22 cellular contexts compared by ENCODE assay signal in genomic region chr2:5401258-5401657, GRCh38.
DNase-seq lines count a peak whose midpoint lies in the region; ATAC-seq, FAIRE-seq and TF ChIP-seq lines count a peak whose summit lies in the region.
"Had no signal": no experiment of that assay in that cellular context is flagged by ENCODE, and none has a peak within 500 bp of the region (broad histone marks: within the 10 kb centered on the region; RNA-seq: fewer than 3 reads in every experiment).

No MANE protein-coding gene starts in this region.

- ATAC-seq in aorta (ENCODE audit: low FRiP score) (peak; percentile 36), GM19035 (IDR thresholded peaks at IDR 0.05; ENCODE audit: unreplicated experiment) (no peak)
- ATAC-seq: A549 had no signal

- DNase-seq in astrocyte of the hippocampus (ENCODE audit: low read depth, low spot score) (peak; percentile 51), H1 (ENCODE audit: low read depth in 1 of 2, low spot score in 2 of 2) (no peak), neuronal stem cell (ENCODE audit: low spot score) (no peak), aorta (no peak), DMS53 (lab: John Stamatoyannopoulos, UW) (no peak), spleen (no peak)
- DNase-seq: 8988T; ACHN; AML-193; BE2C; Calu3; CD4-positive, alpha-beta T cell; CD8-positive, alpha-beta memory T cell; DND-41; GOT3; H7; HCEC 1CT had no signal

- no peak overlapping the region for H3K14ac ChIP-seq in H1 (ENCODE audit: insufficient read length)
- H3K14ac ChIP-seq in neuronal stem cell (ENCODE audit: low read length) = no peak overlapping the region

- no peaks in the 10 kb centered on the region for H3K79me2 ChIP-seq in H1 (ENCODE audit: control insufficient read depth in 1 of 2, insufficient read depth in 2 of 2, low read length in 2 of 2)

- no peak overlapping the region for H2BK20ac ChIP-seq in H1 (ENCODE audit: low read length)

- H2AFZ ChIP-seq in H1 (ENCODE audit: low read length) (no peak overlapping the region; the same call in 1 of the 2 replicates), neuronal stem cell (ENCODE audit: low read length) (no peak overlapping the region)

- no peak for TF ChIP-seq RAD21 in H1 (IDR thresholded peaks at IDR 0.05 in 1 of 2, conservative IDR thresholded peaks at IDR 0.05 in 1 of 2; ENCODE audit: low read depth in 2 of 2, low read length in 2 of 2)

- H4K91ac ChIP-seq in H1 (replicated peaks; ENCODE audit: insufficient read length, low read length) (no peak overlapping the region), neuronal stem cell (ENCODE audit: low read depth, low read length, poor library complexity) (no peak overlapping the region)

- H3K36me3 ChIP-seq in H1 (ENCODE audit: control insufficient read depth in 2 of 4, insufficient read depth in 4 of 4, low read length in 3 of 4) (no peaks in the 10 kb centered on the region), neuronal stem cell (replicated peaks in 1 of 2; ENCODE audit: control insufficient read depth in 2 of 2, insufficient read depth in 2 of 2, low read length in 2 of 2) (no peaks in the 10 kb centered on the region), aorta (ENCODE audit: control insufficient read depth in 1 of 2, insufficient read depth in 2 of 2, low read length in 1 of 2) (no peaks in the 10 kb centered on the region), spleen (no peaks in the 10 kb centered on the region)
- H3K36me3 ChIP-seq: BE2C; BLaER1 treated with 17β-estradiol and CSF1 and Interleukin-3, amounts not matched to agents 10 nM and 100 nM had no signal

- H2BK5ac ChIP-seq in H1 (ENCODE audit: low read depth, low read length) (no peak overlapping the region), neuronal stem cell (ENCODE audit: low read length) (peak overlapping the region; percentile 33)

- H2BK120ac ChIP-seq in H1 (replicated peaks; ENCODE audit: low read depth, low read length) = no peak overlapping the region
- no peak overlapping the region for H2BK120ac ChIP-seq in neuronal stem cell (ENCODE audit: low read depth, low read length)

- H2AK5ac ChIP-seq in H1 (ENCODE audit: low read depth, low read length) (no peak overlapping the region), neuronal stem cell (ENCODE audit: low read depth, low read length) (no peak overlapping the region)

- H3K4ac ChIP-seq in H1 (replicated peaks; ENCODE audit: insufficient read length, low read depth, low read length) = no peak overlapping the region
- no peak overlapping the region for H3K4ac ChIP-seq in neuronal stem cell (ENCODE audit: low read length)

- no peaks in the 10 kb centered on the region for H3K27me3 ChIP-seq in H1 (replicated peaks in 1 of 4; ENCODE audit: control insufficient read depth in 3 of 4, extremely low read depth in 1 of 4, insufficient read depth in 3 of 4, low read length in 3 of 4)
- H3K27me3 ChIP-seq in neuronal stem cell (ENCODE audit: control insufficient read depth in 3 of 3, insufficient read depth in 3 of 3, low read depth in 1 of 3, low read length in 3 of 3) = no peaks in the 10 kb centered on the region
- H3K27me3 ChIP-seq in aorta (ENCODE audit: control insufficient read depth in 1 of 2, insufficient read depth in 2 of 2, low read length in 1 of 2) = no peaks in the 10 kb centered on the region
- peaks cover 0 to 5% (median 0%) of the 10 kb centered on the region in 7 donors for H3K27me3 ChIP-seq in spleen (replicated peaks in 1 of 7)
- H3K27me3 ChIP-seq: BE2C; BLaER1 treated with 17β-estradiol and CSF1 and Interleukin-3, amounts not matched to agents 10 nM and 100 nM had no signal

- H4K20me1 ChIP-seq in H1 (replicated peaks in 1 of 2; ENCODE audit: control insufficient read depth in 1 of 2, insufficient read depth in 2 of 2, low read length in 2 of 2) = no peaks in the 10 kb centered on the region
- H4K20me1 ChIP-seq: BLaER1 treated with 17β-estradiol and CSF1 and Interleukin-3, amounts not matched to agents 10 nM and 100 nM had no signal

- TF ChIP-seq CTCF in H1 (IDR thresholded peaks at IDR 0.05; ENCODE audit: control extremely low read depth in 1 of 3, insufficient read depth in 1 of 3, low read depth in 1 of 3, low read length in 3 of 3) (no peak), spleen (IDR thresholded peaks at IDR 0.05 in 8 of 11, conservative IDR thresholded peaks at IDR 0.05 in 3 of 11) (no peak)

- H2BK15ac ChIP-seq in H1 (ENCODE audit: low read length) (no peak overlapping the region), neuronal stem cell (ENCODE audit: low read length) (peak overlapping the region; percentile 8)

- TF ChIP-seq POLR2A in H1 (IDR thresholded peaks at IDR 0.05; ENCODE audit: control extremely low read depth in 1 of 2, low read depth in 2 of 2, low read length in 2 of 2) (no peak), spleen (IDR thresholded peaks at IDR 0.05) (no peak)

- intact Hi-C loops in aorta (cut with DNase I) = no loop called here
- intact Hi-C loops in spleen (cut with DNase I; ENCODE audit: low total_unique reads) = no loop called here

- FAIRE-seq in H1 (lab: Jason Lieb, UNC) = no peak
- FAIRE-seq: A549, G401.6, GM12892 had no signal

- H3K23me2 ChIP-seq in H1 (ENCODE audit: low read depth, low read length) = no peaks in the 10 kb centered on the region

- no peak overlapping the region for H3K18ac ChIP-seq in H1 (ENCODE audit: extremely low read depth, low read length)
- peak overlapping the region; percentile 44 for H3K18ac ChIP-seq in neuronal stem cell (ENCODE audit: low read length)

- no peaks in the 10 kb centered on the region for H3K9me3 ChIP-seq in H1 (ENCODE audit: insufficient read depth in 2 of 2, low read depth in 1 of 2, low read length in 1 of 2)
- H3K9me3 ChIP-seq in neuronal stem cell (replicated peaks in 1 of 2; ENCODE audit: control insufficient read depth in 2 of 2, insufficient read depth in 1 of 2, low read depth in 1 of 2, low read length in 2 of 2) = peaks cover 2 to 3% of the 10 kb centered on the region in 2 donors
- no peaks in the 10 kb centered on the region for H3K9me3 ChIP-seq in aorta (ENCODE audit: control insufficient read depth, low read length)
- H3K9me3 ChIP-seq in spleen = peaks cover 0 to 7% (median 0%) of the 10 kb centered on the region in 8 donors
- H3K9me3 ChIP-seq: BE2C had no signal

- no peak for TF ChIP-seq EP300 in H1 (IDR thresholded peaks at IDR 0.05; ENCODE audit: borderline replicate concordance in 1 of 2, low read depth in 2 of 2, low read length in 2 of 2)

- H3K4me3 ChIP-seq in H1 (ENCODE audit: extremely low read depth in 1 of 4, insufficient read depth in 2 of 4, low read depth in 3 of 4, low read length in 4 of 4) (no peak overlapping the region), neuronal stem cell (ENCODE audit: low read length in 2 of 2) (no peak overlapping the region), aorta (ENCODE audit: low read length in 2 of 2) (no peak overlapping the region), spleen (no peak overlapping the region)
- H3K4me3 ChIP-seq: A549; BLaER1 treated with 17β-estradiol and CSF1 and Interleukin-3, amounts not matched to agents 10 nM and 100 nM had no signal

- H3K79me1 ChIP-seq in H1 (ENCODE audit: low read depth, low read length) (no peaks in the 10 kb centered on the region), neuronal stem cell (ENCODE audit: low read depth, low read length) (no peaks in the 10 kb centered on the region)

- no peak overlapping the region for H2BK12ac ChIP-seq in H1 (ENCODE audit: low read depth, low read length)
- H2BK12ac ChIP-seq in neuronal stem cell (ENCODE audit: low read length) = peak overlapping the region; percentile 93

- no peak overlapping the region for H3K56ac ChIP-seq in H1 (replicated peaks; ENCODE audit: insufficient read length, low read depth, low read length)

- H3K4me2 ChIP-seq in H1 (ENCODE audit: insufficient read depth in 1 of 2, low read depth in 2 of 2, low read length in 2 of 2) (no peak overlapping the region), neuronal stem cell (ENCODE audit: insufficient read depth, low read length, poor library complexity, severe bottlenecking) (no peak overlapping the region)
- H3K4me2 ChIP-seq: A549; BLaER1 treated with 17β-estradiol and CSF1 and Interleukin-3, amounts not matched to agents 10 nM and 100 nM had no signal

- peak overlapping the region; percentile 59; the same call in 1 of the 2 replicates for H4K8ac ChIP-seq in H1 (ENCODE audit: extremely low read depth, insufficient read depth, low read length)
- no peak overlapping the region for H4K8ac ChIP-seq in neuronal stem cell (ENCODE audit: low read depth, low read length)

- H3K27ac ChIP-seq in H1 (ENCODE audit: low read depth, low read length) (no peak overlapping the region), neuronal stem cell (replicated peaks; ENCODE audit: low read length) (no peak overlapping the region), aorta (ENCODE audit: low read depth in 1 of 2, low read length in 2 of 2) (no peak overlapping the region), spleen (no peak overlapping the region)
- H3K27ac ChIP-seq: A549; BLaER1 treated with 17β-estradiol and CSF1 and Interleukin-3, amounts not matched to agents 10 nM and 100 nM had no signal

- H3K23ac ChIP-seq in H1 (ENCODE audit: insufficient read length) (no peak overlapping the region), neuronal stem cell (ENCODE audit: low read depth, low read length, poor library complexity) (no peak overlapping the region)

- 93% methylated on average over 7 of the region's 7 CpGs; no CpG with 5 or more reads in 1 of the 2 experiments for WGBS in H1 (ENCODE audit: extremely low coverage in 1 of 2, insufficient coverage in 1 of 2, insufficient read length in 1 of 2, insufficient replicate concordance in 2 of 2, low coverage in 1 of 2, low lambda C conversion rate in 2 of 2, missing lambda C conversion rate in 1 of 2), 2 experiments
- no CpG with 5 or more reads among the region's 7 CpGs for WGBS in neuronal stem cell (ENCODE audit: extremely low coverage in 2 of 2, insufficient read length in 2 of 2, insufficient replicate concordance in 1 of 2), 2 donors
- WGBS in aorta, 2 donors = 56 to 60% methylated on average over 7 of the region's 7 CpGs
- 77 to 92% (median 84%) methylated on average over 7 of the region's 7 CpGs for WGBS in spleen, 5 donors

- no peak overlapping the region for H4K5ac ChIP-seq in H1 (ENCODE audit: insufficient read length, low read depth, low read length)

- CTCF ChIA-PET in H1 (lab: Charles Lee; ENCODE audit: partially characterized antibody) = interaction anchor here (0.7 to 1.2 kb wide), 2 partner anchors 9 to 10 kb away, joined by 3 read pairs; no protein-coding TSS in a partner anchor

- POLR2A ChIA-PET in H1 (lab: Charles Lee; ENCODE audit: partially characterized antibody) = no interaction called here

- H3K9ac ChIP-seq in H1 (replicated peaks in 1 of 4; ENCODE audit: extremely low read depth in 1 of 4, low read depth in 3 of 4, low read length in 3 of 4) = no peak overlapping the region
- H3K9ac ChIP-seq in neuronal stem cell (ENCODE audit: low read depth, low read length, poor library complexity) = no peak overlapping the region
- H3K9ac ChIP-seq: BLaER1 treated with 17β-estradiol and CSF1 and Interleukin-3, amounts not matched to agents 10 nM and 100 nM had no signal

- H3K4me1 ChIP-seq in H1 (replicated peaks in 1 of 4; ENCODE audit: control insufficient read depth in 3 of 4, insufficient read depth in 4 of 4, low read length in 3 of 4) = no peaks in the 10 kb centered on the region
- H3K4me1 ChIP-seq in neuronal stem cell (ENCODE audit: control insufficient read depth in 2 of 2, insufficient read depth in 1 of 2, low read depth in 1 of 2, low read length in 2 of 2) = no peaks in the 10 kb centered on the region
- H3K4me1 ChIP-seq in aorta (ENCODE audit: control insufficient read depth in 1 of 2, insufficient read depth in 2 of 2, low read length in 2 of 2) = no peaks in the 10 kb centered on the region
- H3K4me1 ChIP-seq in spleen = no peaks in the 10 kb centered on the region
- H3K4me1 ChIP-seq: A549; BE2C; BLaER1 treated with 17β-estradiol and CSF1 and Interleukin-3, amounts not matched to agents 10 nM and 100 nM had no signal
